In the genomic region with DNA sequence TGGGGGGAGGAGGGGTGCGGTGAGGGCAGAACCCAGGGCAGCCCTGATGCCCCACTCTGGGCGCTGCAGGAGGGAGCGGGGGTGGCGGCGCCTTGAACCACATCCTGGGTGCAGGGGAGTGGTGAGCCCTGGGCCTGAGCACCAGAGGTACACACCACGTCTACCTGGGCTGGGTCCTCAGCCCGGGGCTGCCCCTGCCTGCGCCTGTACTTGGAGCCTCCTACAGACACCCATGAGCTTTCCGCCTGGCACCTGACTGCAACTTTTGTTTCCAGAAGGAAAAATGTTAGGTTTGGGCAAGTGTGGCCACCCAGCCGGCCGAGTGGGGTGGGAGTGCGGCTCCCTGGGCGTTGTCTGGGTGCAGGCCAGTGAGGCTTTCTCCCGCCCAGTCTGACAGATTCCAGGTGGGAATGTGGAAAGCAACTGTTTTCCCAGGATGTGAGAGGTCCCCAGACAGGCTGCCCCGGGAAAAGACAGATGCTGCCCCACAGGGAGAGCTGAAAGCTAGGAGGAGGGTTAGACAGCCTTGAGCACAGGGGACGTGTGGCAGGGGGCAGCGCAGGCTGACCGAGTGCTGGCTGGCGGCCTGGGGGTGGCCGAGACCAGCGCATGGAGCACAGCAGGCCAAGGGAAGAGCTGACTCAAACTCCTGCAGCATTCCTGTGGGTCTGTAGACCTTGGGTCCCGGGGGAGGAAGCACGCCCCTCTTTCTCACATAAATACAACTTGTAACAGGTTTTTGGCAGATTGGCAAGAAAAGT, we compare ENCODE assay signal across 9 cellular contexts. TPM values are rescaled to one million over a fixed set of nuclear protein-coding genes. Genes with fewer than 3 reads are reported as not detected.
DNase-seq lines count a peak whose midpoint lies in the region; ATAC-seq and TF ChIP-seq lines count a peak whose summit lies in the region.
"Had no signal": no experiment of that assay in that cellular context is flagged by ENCODE, and none has a peak within 500 bp of the region (broad histone marks: within the 10 kb centered on the region; RNA-seq: fewer than 3 reads in every experiment).

No MANE protein-coding gene starts in this region.

- H3K9me3 ChIP-seq in Peyer's patch, result no peaks in the 10 kb centered on the region

- H3K36me3 ChIP-seq in Peyer's patch, result no peaks in the 10 kb centered on the region

- DNase-seq in EL, result peak; percentile 53
- DNase-seq in Peyer's patch, result peak in 2 of 3 donors; percentile 37 to 41
- DNase-seq in fibroblast of peridontal ligament (ENCODE audit: extremely low read depth), result peak; percentile 35
- DNase-seq in posterior cingulate gyrus, result peak in 7 of 10 donors; percentile 0 to 79 (median 22)
- DNase-seq in COLO829 (ENCODE audit: low spot score), result no peak
- DNase-seq: activated naive CD4-positive, alpha-beta T cell treated with anti-CD3 and anti-CD28 coated beads for 36 hours; T-helper 9 cell had no signal

- ATAC-seq in HG03139 (IDR thresholded peaks at IDR 0.05; ENCODE audit: unreplicated experiment) (no peak), HG03280 (IDR thresholded peaks at IDR 0.05; ENCODE audit: unreplicated experiment) (no peak)

- no peak for TF ChIP-seq POLR2A in Peyer's patch (IDR thresholded peaks at IDR 0.05)

- TF ChIP-seq CTCF in Peyer's patch (IDR thresholded peaks at IDR 0.05), result no peak

- peaks cover 0 to 13% (median 0%) of the 10 kb centered on the region in 4 donors for H3K4me1 ChIP-seq in Peyer's patch

- H3K4me3 ChIP-seq in Peyer's patch, result no peak overlapping the region

- intact Hi-C loops in posterior cingulate gyrus (cut with DNase I), result no loop called here

- H3K27ac ChIP-seq in Peyer's patch, result no peak overlapping the region

- H3K27me3 ChIP-seq in Peyer's patch, result no peaks in the 10 kb centered on the region

RNA-seq across cellular contexts. Expression of gene GNB1L, which starts 44.1 kb away (rescaled TPM):
- total RNA-seq in Peyer's patch, result 1 to 10 TPM; 3.1 to 6.6 (median 4.9) TPM

RNA-seq across cellular contexts. Expression of gene RTL10, which starts 44.1 kb away (rescaled TPM):
- total RNA-seq in Peyer's patch, result 10 to 100 TPM in 3 of 4 donors, 1 to 10 TPM in 1; 2.5 to 26.1 (median 22.8) TPM

RNA-seq across cellular contexts. Expression of gene TBX1, which starts 50.0 kb away (rescaled TPM):
- 1 to 10 TPM in 2 of 4 donors, under 1 TPM in 1, not detected in 1; 0.70 to 4.1 (median 1.1) TPM for total RNA-seq in Peyer's patch
- total RNA-seq: activated naive CD4-positive, alpha-beta T cell treated with anti-CD3 and anti-CD28 coated beads for 36 hours had no signal
